Comparison of ENCODE assay signal across 24 cellular contexts in the genomic region with DNA sequence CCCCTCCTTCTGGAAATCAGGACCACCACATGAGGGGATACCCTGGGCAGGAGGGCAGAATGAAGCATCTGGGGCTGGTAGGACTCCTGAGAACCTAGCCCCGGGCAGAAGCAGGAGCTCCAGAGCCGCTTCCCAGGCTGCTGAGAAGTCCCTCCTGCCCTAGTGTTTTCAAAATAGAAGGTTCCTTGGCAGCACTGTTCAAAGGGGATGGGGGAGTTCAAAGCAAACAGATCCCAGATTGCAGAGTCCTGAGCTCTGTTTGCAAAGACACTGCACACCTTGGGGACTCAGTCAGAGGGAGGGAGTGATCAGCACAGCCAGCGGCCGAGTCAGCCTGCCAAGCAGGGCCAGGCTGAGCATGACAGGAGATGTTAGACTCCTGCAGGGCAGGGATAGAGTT.
A peak's percentile ranks its signal among the peaks of the same experiment; 100 is the strongest.
DNase-seq lines count a peak whose midpoint lies in the region; TF ChIP-seq lines count a peak whose summit lies in the region.
"Had no signal": no experiment of that assay in that cellular context is flagged by ENCODE, and none has a peak within 500 bp of the region (broad histone marks: within the 10 kb centered on the region; RNA-seq: fewer than 3 reads in every experiment).

No MANE protein-coding gene starts in this region.

- H3K4me3 ChIP-seq in HEK293 (ENCODE audit: low read depth, low read length) (no peak overlapping the region), endodermal cell (ENCODE audit: low read length) (no peak overlapping the region), neural progenitor cell (no peak overlapping the region), uterus (no peak overlapping the region)
- H3K4me3 ChIP-seq: GM23338, HAP-1, Peyer's patch, SK-N-MC had no signal

- H4K20me1 ChIP-seq in neural progenitor cell (ENCODE audit: low read depth) = no peaks in the 10 kb centered on the region

- H3K27ac ChIP-seq in HEK293 (ENCODE audit: extremely low read depth, low read depth, low read length) (no peak overlapping the region), endodermal cell (ENCODE audit: low read depth, low read length) (no peak overlapping the region), neural progenitor cell (no peak overlapping the region), uterus (no peak overlapping the region)
- H3K27ac ChIP-seq: KMS-11, Peyer's patch, SK-N-MC had no signal

- H3K9me3 Mint-ChIP-seq in endodermal cell (no peaks in the 10 kb centered on the region), neural progenitor cell (no peaks in the 10 kb centered on the region)
- H3K9me3 Mint-ChIP-seq: GM23338, IgD-negative memory B cell had no signal

- no peak overlapping the region for H3K4me2 ChIP-seq in neural progenitor cell
- H3K4me2 ChIP-seq: GM23338, KMS-11 had no signal

- intact Hi-C loops in uterus (cut with DNase I; ENCODE audit: low total_unique reads) = no loop called here

- H3K36me3 ChIP-seq in HEK293 (ENCODE audit: control insufficient read depth in 2 of 2, insufficient read depth in 1 of 2, low read length in 2 of 2) (no peaks in the 10 kb centered on the region), endodermal cell (ENCODE audit: control insufficient read depth, insufficient read depth, low read length) (no peaks in the 10 kb centered on the region), neural progenitor cell (no peaks in the 10 kb centered on the region), uterus (no peaks in the 10 kb centered on the region)
- H3K36me3 ChIP-seq: HAP-1, Peyer's patch had no signal

- CTCF ChIA-PET in HEK293 (lab: Yijun Ruan, JAX) = no interaction called here

- H3K27me3 Mint-ChIP-seq in endodermal cell (ENCODE audit: insufficient read depth) (peaks cover 4% of the 10 kb centered on the region), neural progenitor cell (ENCODE audit: insufficient read depth, low read depth) (peaks cover 22% of the 10 kb centered on the region)

- 80 to 87% methylated on average over 2 to 4 of the region's 4 CpGs for WGBS in endodermal cell (ENCODE audit: insufficient coverage in 1 of 2, insufficient read length in 1 of 2), 2 experiments

- H3K4me1 ChIP-seq in HEK293 (ENCODE audit: control insufficient read depth, insufficient read depth, low read length) = no peaks in the 10 kb centered on the region
- H3K4me1 ChIP-seq in endodermal cell (ENCODE audit: control insufficient read depth, insufficient read depth, low read length) = no peaks in the 10 kb centered on the region
- peaks cover 11% of the 10 kb centered on the region for H3K4me1 ChIP-seq in neural progenitor cell
- H3K4me1 ChIP-seq in uterus = peaks cover 0 to 6% of the 10 kb centered on the region in 2 donors
- H3K4me1 ChIP-seq: Caco-2, HAP-1, Peyer's patch had no signal

- H3K4me1 Mint-ChIP-seq in endodermal cell (peaks cover 15% of the 10 kb centered on the region), neural progenitor cell (peaks cover 30% of the 10 kb centered on the region)
- H3K4me1 Mint-ChIP-seq: CD4-positive, alpha-beta memory T cell had no signal

- H3K27me3 ChIP-seq in endodermal cell (ENCODE audit: control insufficient read depth, insufficient read depth, low read length, poor library complexity, severe bottlenecking) (no peaks in the 10 kb centered on the region), neural progenitor cell (no peaks in the 10 kb centered on the region), uterus (no peaks in the 10 kb centered on the region)
- H3K27me3 ChIP-seq: Peyer's patch had no signal

- H3K4me3 Mint-ChIP-seq in endodermal cell (no peak overlapping the region), neural progenitor cell (no peak overlapping the region)
- H3K4me3 Mint-ChIP-seq: CD4-positive, alpha-beta memory T cell; GM23338; IgD-negative memory B cell had no signal

- H3K9ac ChIP-seq in endodermal cell (ENCODE audit: extremely low read depth, low read length, poor library complexity, severe bottlenecking) (no peak overlapping the region), neural progenitor cell (no peak overlapping the region)
- H3K9ac ChIP-seq: KMS-11 had no signal

- peaks cover 16% of the 10 kb centered on the region for H3F3A ChIP-seq in neural progenitor cell (ENCODE audit: low read depth)

- H3K9me3 ChIP-seq in HEK293 (ENCODE audit: control insufficient read depth, insufficient read depth, low read depth, low read length) = no peaks in the 10 kb centered on the region
- no peaks in the 10 kb centered on the region for H3K9me3 ChIP-seq in endodermal cell (ENCODE audit: control insufficient read depth, low read length)
- no peaks in the 10 kb centered on the region for H3K9me3 ChIP-seq in neural progenitor cell (ENCODE audit: low read depth)
- H3K9me3 ChIP-seq in uterus = no peaks in the 10 kb centered on the region
- H3K9me3 ChIP-seq: Caco-2, HAP-1, Peyer's patch had no signal

- H3K36me3 Mint-ChIP-seq in endodermal cell (ENCODE audit: low read depth) (no peaks in the 10 kb centered on the region), neural progenitor cell (no peaks in the 10 kb centered on the region)
- H3K36me3 Mint-ChIP-seq: CD4-positive, alpha-beta memory T cell had no signal

- H2AFZ ChIP-seq in neural progenitor cell (replicated peaks) = no peak overlapping the region
- H2AFZ ChIP-seq: GM23338 had no signal

- H3K27ac Mint-ChIP-seq in endodermal cell (no peak overlapping the region), neural progenitor cell (peak overlapping the region; percentile 83)
- H3K27ac Mint-ChIP-seq: CD4-positive, alpha-beta memory T cell; GM23338 had no signal

- DNase-seq in ELF-1 (ENCODE audit: low read depth, low spot score) (peak; percentile 78), endodermal cell (peak; percentile 19), neural progenitor cell (ENCODE audit: low spot score) (no peak), uterus (no peak), NCI-H187 (lab: John Stamatoyannopoulos, UW) (no peak)
- no peak for DNase-seq in activated CD4-positive, alpha-beta T cell treated with anti-CD3 and anti-CD28 coated beads, Interleukin-2, amount 50 U/mL, for 4 hours
- DNase-seq: C1 segment of cervical spinal cord; CD4-positive, alpha-beta memory T cell; NCI-H1092; NCI-H1417 treated with DMSO at 0.1 percent for 48 hours; NCI-H187 treated with DMSO at 0.1 percent for 48 hours; NCI-H2107; NCI-H446 treated with DMSO at 0.1 percent for 48 hours; NCI-H526; OCI-M1; Peyer's patch; SHP77 treated with DMSO at 0.1 percent for 48 hours had no signal

- TF ChIP-seq POLR2A in uterus (IDR thresholded peaks at IDR 0.05) = no peak

- no peaks in the 10 kb centered on the region for H3K79me2 ChIP-seq in neural progenitor cell (ENCODE audit: low read depth)

- TF ChIP-seq CTCF in HEK293 (tag by site-specific recombination; IDR thresholded peaks at IDR 0.05) (no peak), endodermal cell (conservative IDR thresholded peaks at IDR 0.05) (no peak), neural progenitor cell (IDR thresholded peaks at IDR 0.05) (no peak), uterus (IDR thresholded peaks at IDR 0.05) (no peak)

- POLR2A ChIA-PET in HEK293 (lab: Yijun Ruan, JAX) = no interaction called here

TF ChIP-seq in HEK293, 187 proteins besides CTCF, POLR2A, EP300 and RAD21:
- TF ChIP-seq, protein P1, sequence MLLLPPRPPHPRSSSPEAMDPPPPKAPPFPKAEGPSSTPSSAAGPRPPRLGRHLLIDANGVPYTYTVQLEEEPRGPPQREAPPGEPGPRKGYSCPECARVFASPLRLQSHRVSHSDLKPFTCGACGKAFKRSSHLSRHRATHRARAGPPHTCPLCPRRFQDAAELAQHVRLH (tag by site-specific recombination; IDR thresholded peaks at IDR 0.05) = no peak
- TF ChIP-seq ZIC2 (tag by site-specific recombination; IDR thresholded peaks at IDR 0.05) = peak; percentile 32; the same call in 1 of the 2 replicates

Comparison
In these comparisons a context has a peak if more than half of its experiments do, and no peak if none do; other contexts are left out.
1. DNase-seq: peak in ELF-1 (single experiment) and endodermal cell (single experiment); none in neural progenitor cell (single experiment), uterus (0 of 2), activated CD4-positive, alpha-beta T cell treated with anti-CD3 and anti-CD28 coated beads, Interleukin-2, amount 50 U/mL, for 4 hours (0 of 2) and NCI-H187 (0 of 2).